ENCODE assay signal across 1 cellular context in the genomic region with DNA sequence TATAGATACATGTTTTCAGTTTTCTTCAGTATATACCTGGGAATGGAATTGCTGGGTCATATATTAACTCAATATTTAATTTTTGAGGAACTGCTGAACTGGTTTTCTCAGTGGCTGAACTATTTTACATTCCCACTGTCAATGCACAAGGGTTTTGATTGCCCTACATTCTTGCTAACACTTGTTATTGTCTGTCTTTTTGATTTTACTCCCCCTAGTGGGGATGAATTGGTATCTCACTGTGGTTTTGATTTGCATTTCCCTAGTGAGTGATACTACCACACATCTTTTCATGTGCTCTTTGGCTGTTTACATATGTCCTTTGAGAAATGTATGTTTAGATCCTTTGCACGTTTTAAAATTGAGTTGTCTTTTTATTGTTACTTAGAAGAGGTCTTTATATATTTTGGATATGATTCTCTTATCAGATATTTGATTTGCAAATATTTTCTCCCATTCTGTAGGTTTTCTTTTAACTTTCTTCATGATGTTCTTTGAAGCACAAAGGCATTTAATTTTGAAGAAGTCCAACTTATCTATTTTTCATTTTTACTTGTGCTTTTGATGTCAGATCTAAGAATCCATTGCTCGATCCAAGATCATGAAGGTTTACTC.
TF ChIP-seq lines count a peak whose summit lies in the region.

No MANE protein-coding gene starts in this region.

TF ChIP-seq in IMR-90, 13 proteins besides CTCF, POLR2A, EP300 and RAD21:
- peak; percentile 77 for TF ChIP-seq SMC3 (IDR thresholded peaks at IDR 0.05; ENCODE audit: low read depth, low read length)
- TF ChIP-seq NFE2L2 (IDR thresholded peaks at IDR 0.05; ENCODE audit: low read depth, low read length) = no peak
